1 cellular context compared by ENCODE assay signal in the genomic region with DNA sequence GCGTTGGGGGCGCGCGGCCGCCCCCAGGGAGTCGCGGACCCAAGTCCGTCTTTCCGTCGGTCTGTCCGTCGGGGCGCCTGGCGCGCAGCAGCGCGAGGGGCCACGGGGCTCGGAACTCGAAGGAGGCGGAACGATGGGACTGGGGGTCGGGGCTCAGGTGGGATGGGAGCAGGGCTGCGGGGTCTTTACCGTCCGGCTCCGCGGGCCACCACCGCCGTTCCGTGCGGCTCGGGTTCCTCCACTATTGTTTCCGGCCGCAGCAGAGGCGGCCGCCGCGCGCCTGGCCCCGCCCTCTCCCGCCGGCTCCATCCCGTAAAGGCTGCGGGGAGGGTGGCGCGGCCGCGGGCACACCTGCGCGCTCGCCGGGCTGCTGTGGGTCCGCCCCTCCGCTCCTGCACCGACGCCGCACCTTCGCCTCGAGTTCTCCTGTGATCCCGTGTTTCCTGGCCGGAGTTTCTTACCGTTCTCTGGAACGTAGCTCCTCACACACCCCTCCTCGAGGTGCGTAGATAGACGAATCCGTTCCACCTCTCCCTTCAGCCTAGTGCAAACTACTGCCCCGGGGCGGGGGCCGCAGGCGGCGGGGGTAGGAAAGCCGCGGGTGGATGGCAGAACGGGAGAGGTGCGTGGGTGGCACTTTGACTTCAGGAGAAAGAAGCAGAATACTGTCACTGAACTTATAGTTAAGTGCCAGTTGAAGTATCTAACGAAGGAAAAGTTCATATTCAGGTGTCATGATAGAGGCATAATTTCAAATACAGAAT.
TF ChIP-seq lines count a peak whose summit lies in the region.

TSS of gene C21orf91 (minus strand) at position 243 of the 764 bp plus-strand sequence. CDS start 1,038 bp downstream, outside the sequence.

TF ChIP-seq in WTC11, 78 proteins besides CTCF, POLR2A, EP300 and RAD21 (continued from another document and continues in another):
- TF ChIP-seq, protein P1, sequence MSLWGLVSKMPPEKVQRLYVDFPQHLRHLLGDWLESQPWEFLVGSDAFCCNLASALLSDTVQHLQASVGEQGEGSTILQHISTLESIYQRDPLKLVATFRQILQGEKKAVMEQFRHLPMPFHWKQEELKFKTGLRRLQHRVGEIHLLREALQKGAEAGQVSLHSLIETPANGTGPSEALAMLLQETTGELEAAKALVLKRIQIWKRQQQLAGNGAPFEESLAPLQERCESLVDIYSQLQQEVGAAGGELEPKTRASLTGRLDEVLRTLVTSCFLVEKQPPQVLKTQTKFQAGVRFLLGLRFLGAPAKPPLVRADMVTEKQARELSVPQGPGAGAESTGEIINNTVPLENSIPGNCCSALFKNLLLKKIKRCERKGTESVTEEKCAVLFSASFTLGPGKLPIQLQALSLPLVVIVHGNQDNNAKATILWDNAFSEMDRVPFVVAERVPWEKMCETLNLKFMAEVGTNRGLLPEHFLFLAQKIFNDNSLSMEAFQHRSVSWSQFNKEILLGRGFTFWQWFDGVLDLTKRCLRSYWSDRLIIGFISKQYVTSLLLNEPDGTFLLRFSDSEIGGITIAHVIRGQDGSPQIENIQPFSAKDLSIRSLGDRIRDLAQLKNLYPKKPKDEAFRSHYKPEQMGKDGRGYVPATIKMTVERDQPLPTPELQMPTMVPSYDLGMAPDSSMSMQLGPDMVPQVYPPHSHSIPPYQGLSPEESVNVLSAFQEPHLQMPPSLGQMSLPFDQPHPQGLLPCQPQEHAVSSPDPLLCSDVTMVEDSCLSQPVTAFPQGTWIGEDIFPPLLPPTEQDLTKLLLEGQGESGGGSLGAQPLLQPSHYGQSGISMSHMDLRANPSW (CRISPR knock-in tag; conservative IDR thresholded peaks at IDR 0.05; ENCODE audit: low read depth), result no peak
- no peak for TF ChIP-seq TEAD1 (CRISPR knock-in tag; IDR thresholded peaks at IDR 0.05)
- 0 out of 2 replicates have a peak, but pooled peaks have one; percentile 63 for TF ChIP-seq KAT7 (CRISPR knock-in tag; IDR thresholded peaks at IDR 0.05; ENCODE audit: borderline replicate concordance)
- TF ChIP-seq, protein P2, sequence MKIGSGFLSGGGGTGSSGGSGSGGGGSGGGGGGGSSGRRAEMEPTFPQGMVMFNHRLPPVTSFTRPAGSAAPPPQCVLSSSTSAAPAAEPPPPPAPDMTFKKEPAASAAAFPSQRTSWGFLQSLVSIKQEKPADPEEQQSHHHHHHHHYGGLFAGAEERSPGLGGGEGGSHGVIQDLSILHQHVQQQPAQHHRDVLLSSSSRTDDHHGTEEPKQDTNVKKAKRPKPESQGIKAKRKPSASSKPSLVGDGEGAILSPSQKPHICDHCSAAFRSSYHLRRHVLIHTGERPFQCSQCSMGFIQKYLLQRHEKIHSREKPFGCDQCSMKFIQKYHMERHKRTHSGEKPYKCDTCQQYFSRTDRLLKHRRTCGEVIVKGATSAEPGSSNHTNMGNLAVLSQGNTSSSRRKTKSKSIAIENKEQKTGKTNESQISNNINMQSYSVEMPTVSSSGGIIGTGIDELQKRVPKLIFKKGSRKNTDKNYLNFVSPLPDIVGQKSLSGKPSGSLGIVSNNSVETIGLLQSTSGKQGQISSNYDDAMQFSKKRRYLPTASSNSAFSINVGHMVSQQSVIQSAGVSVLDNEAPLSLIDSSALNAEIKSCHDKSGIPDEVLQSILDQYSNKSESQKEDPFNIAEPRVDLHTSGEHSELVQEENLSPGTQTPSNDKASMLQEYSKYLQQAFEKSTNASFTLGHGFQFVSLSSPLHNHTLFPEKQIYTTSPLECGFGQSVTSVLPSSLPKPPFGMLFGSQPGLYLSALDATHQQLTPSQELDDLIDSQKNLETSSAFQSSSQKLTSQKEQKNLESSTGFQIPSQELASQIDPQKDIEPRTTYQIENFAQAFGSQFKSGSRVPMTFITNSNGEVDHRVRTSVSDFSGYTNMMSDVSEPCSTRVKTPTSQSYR (CRISPR knock-in tag; IDR thresholded peaks at IDR 0.05), result no peak
- no peak for TF ChIP-seq NR3C1 (CRISPR knock-in tag; conservative IDR thresholded peaks at IDR 0.05; ENCODE audit: low read depth)
- no peak for TF ChIP-seq ZNF532 (CRISPR knock-in tag; IDR thresholded peaks at IDR 0.05; ENCODE audit: borderline replicate concordance)
- TF ChIP-seq ERG (CRISPR knock-in tag; IDR thresholded peaks at IDR 0.05), result no peak
- TF ChIP-seq, protein P3, sequence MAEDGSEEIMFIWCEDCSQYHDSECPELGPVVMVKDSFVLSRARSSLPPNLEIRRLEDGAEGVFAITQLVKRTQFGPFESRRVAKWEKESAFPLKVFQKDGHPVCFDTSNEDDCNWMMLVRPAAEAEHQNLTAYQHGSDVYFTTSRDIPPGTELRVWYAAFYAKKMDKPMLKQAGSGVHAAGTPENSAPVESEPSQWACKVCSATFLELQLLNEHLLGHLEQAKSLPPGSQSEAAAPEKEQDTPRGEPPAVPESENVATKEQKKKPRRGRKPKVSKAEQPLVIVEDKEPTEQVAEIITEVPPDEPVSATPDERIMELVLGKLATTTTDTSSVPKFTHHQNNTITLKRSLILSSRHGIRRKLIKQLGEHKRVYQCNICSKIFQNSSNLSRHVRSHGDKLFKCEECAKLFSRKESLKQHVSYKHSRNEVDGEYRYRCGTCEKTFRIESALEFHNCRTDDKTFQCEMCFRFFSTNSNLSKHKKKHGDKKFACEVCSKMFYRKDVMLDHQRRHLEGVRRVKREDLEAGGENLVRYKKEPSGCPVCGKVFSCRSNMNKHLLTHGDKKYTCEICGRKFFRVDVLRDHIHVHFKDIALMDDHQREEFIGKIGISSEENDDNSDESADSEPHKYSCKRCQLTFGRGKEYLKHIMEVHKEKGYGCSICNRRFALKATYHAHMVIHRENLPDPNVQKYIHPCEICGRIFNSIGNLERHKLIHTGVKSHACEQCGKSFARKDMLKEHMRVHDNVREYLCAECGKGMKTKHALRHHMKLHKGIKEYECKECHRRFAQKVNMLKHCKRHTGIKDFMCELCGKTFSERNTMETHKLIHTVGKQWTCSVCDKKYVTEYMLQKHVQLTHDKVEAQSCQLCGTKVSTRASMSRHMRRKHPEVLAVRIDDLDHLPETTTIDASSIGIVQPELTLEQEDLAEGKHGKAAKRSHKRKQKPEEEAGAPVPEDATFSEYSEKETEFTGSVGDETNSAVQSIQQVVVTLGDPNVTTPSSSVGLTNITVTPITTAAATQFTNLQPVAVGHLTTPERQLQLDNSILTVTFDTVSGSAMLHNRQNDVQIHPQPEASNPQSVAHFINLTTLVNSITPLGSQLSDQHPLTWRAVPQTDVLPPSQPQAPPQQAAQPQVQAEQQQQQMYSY (CRISPR knock-in tag; IDR thresholded peaks at IDR 0.05), result 0 out of 2 replicates have a peak, but pooled peaks have one; percentile 13
- TF ChIP-seq MXD4 (CRISPR knock-in tag; IDR thresholded peaks at IDR 0.05; ENCODE audit: borderline replicate concordance), result no peak
- TF ChIP-seq, protein P4, sequence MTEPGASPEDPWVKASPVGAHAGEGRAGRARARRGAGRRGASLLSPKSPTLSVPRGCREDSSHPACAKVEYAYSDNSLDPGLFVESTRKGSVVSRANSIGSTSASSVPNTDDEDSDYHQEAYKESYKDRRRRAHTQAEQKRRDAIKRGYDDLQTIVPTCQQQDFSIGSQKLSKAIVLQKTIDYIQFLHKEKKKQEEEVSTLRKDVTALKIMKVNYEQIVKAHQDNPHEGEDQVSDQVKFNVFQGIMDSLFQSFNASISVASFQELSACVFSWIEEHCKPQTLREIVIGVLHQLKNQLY (CRISPR knock-in tag; IDR thresholded peaks at IDR 0.05), result no peak; the same call in none of the 2 replicates
- 0 out of 2 replicates have a peak, but pooled peaks have one; percentile 55 for TF ChIP-seq ATF1 (CRISPR knock-in tag; IDR thresholded peaks at IDR 0.05)
- no peak for TF ChIP-seq ZSCAN18 (CRISPR knock-in tag; IDR thresholded peaks at IDR 0.05)
- TF ChIP-seq ETV6 (CRISPR knock-in tag; IDR thresholded peaks at IDR 0.05), result peak; percentile 16; the same call in 1 of the 2 replicates
- TF ChIP-seq, protein P5, sequence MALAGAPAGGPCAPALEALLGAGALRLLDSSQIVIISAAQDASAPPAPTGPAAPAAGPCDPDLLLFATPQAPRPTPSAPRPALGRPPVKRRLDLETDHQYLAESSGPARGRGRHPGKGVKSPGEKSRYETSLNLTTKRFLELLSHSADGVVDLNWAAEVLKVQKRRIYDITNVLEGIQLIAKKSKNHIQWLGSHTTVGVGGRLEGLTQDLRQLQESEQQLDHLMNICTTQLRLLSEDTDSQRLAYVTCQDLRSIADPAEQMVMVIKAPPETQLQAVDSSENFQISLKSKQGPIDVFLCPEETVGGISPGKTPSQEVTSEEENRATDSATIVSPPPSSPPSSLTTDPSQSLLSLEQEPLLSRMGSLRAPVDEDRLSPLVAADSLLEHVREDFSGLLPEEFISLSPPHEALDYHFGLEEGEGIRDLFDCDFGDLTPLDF (CRISPR knock-in tag; IDR thresholded peaks at IDR 0.05), result no peak
- no peak; the same call in 1 of the 2 replicates for TF ChIP-seq E2F4 (CRISPR knock-in tag; IDR thresholded peaks at IDR 0.05; ENCODE audit: borderline replicate concordance, low read depth)
- no peak for TF ChIP-seq JUN (CRISPR knock-in tag; IDR thresholded peaks at IDR 0.05)
- TF ChIP-seq GTF2I (CRISPR knock-in tag; conservative IDR thresholded peaks at IDR 0.05), result no peak
- no peak for TF ChIP-seq NFYB (CRISPR knock-in tag; conservative IDR thresholded peaks at IDR 0.05; ENCODE audit: low read depth)
- TF ChIP-seq, protein P6, sequence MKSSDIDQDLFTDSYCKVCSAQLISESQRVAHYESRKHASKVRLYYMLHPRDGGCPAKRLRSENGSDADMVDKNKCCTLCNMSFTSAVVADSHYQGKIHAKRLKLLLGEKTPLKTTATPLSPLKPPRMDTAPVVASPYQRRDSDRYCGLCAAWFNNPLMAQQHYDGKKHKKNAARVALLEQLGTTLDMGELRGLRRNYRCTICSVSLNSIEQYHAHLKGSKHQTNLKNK (CRISPR knock-in tag; IDR thresholded peaks at IDR 0.05), result no peak
- no peak; the same call in 1 of the 2 replicates for TF ChIP-seq MYBL2 (CRISPR knock-in tag; IDR thresholded peaks at IDR 0.05)
- TF ChIP-seq, protein P7, sequence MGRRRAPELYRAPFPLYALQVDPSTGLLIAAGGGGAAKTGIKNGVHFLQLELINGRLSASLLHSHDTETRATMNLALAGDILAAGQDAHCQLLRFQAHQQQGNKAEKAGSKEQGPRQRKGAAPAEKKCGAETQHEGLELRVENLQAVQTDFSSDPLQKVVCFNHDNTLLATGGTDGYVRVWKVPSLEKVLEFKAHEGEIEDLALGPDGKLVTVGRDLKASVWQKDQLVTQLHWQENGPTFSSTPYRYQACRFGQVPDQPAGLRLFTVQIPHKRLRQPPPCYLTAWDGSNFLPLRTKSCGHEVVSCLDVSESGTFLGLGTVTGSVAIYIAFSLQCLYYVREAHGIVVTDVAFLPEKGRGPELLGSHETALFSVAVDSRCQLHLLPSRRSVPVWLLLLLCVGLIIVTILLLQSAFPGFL (CRISPR knock-in tag; IDR thresholded peaks at IDR 0.05; ENCODE audit: borderline replicate concordance), result no peak
- no peak for TF ChIP-seq TEAD4 (CRISPR knock-in tag; IDR thresholded peaks at IDR 0.05)
- TF ChIP-seq FOXP1 (CRISPR knock-in tag; IDR thresholded peaks at IDR 0.05; ENCODE audit: borderline replicate concordance), result peak; percentile 50; the same call in 1 of the 2 replicates
- no peak for TF ChIP-seq RORB (CRISPR knock-in tag; IDR thresholded peaks at IDR 0.05)
